1 cellular context compared by ENCODE assay signal in the genomic region with DNA sequence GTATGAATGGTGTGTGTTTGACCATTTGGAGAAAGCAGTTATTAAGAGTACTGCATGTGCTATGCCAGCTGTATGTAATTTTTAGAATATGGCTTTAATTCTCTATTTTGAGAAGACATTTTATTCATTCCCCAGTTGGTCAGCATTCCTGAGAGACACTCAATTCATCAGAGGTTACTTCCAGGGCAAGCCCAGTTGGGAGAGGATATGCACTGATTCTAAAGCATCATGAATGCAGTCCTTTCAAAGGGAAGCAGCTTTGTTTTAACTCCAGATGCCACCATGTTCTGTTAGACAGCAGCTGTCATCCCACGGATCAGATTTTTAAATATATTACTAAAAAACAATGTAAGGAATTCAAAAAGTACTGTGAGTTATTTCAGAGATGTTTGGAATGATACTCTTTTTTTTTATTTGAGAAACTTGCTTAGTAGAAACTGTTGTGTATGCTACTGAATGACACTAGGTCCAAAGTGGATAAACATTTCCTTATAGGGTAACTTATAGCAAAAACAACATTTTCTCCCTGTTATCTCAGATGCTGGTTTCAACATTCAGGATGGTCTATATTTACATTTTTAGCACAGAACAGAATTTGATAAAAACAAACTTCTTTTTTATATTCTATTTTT.
TF ChIP-seq lines count a peak whose summit lies in the region.

No MANE protein-coding gene starts in this region.

TF ChIP-seq in IMR-90, 13 proteins besides CTCF, POLR2A, EP300 and RAD21:
- TF ChIP-seq CEBPB (IDR thresholded peaks at IDR 0.05; ENCODE audit: low read depth, low read length) (no peak), CHD1 (IDR thresholded peaks at IDR 0.05; ENCODE audit: low read depth, low read length) (no peak), BHLHE40 (IDR thresholded peaks at IDR 0.05; ENCODE audit: low read depth, low read length) (no peak), RCOR1 (IDR thresholded peaks at IDR 0.05; ENCODE audit: insufficient replicate concordance, low read length) (no peak), MAZ (IDR thresholded peaks at IDR 0.05; ENCODE audit: borderline replicate concordance, low read depth, low read length) (no peak), SMC3 (IDR thresholded peaks at IDR 0.05; ENCODE audit: low read depth, low read length) (no peak), FOS (IDR thresholded peaks at IDR 0.05; ENCODE audit: low read depth, low read length) (no peak), NFE2L2 (IDR thresholded peaks at IDR 0.05; ENCODE audit: low read depth, low read length) (no peak), MAFK (IDR thresholded peaks at IDR 0.05; ENCODE audit: low read depth, low read length) (no peak), RFX5 (IDR thresholded peaks at IDR 0.05; ENCODE audit: low read depth, low read length) (no peak), MXI1 (IDR thresholded peaks at IDR 0.05; ENCODE audit: borderline replicate concordance, low read depth, low read length) (no peak)
- TF ChIP-seq, protein P1, sequence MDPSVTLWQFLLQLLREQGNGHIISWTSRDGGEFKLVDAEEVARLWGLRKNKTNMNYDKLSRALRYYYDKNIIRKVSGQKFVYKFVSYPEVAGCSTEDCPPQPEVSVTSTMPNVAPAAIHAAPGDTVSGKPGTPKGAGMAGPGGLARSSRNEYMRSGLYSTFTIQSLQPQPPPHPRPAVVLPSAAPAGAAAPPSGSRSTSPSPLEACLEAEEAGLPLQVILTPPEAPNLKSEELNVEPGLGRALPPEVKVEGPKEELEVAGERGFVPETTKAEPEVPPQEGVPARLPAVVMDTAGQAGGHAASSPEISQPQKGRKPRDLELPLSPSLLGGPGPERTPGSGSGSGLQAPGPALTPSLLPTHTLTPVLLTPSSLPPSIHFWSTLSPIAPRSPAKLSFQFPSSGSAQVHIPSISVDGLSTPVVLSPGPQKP (IDR thresholded peaks at IDR 0.05; ENCODE audit: borderline replicate concordance, low read depth, low read length) = no peak
- TF ChIP-seq, protein P2, sequence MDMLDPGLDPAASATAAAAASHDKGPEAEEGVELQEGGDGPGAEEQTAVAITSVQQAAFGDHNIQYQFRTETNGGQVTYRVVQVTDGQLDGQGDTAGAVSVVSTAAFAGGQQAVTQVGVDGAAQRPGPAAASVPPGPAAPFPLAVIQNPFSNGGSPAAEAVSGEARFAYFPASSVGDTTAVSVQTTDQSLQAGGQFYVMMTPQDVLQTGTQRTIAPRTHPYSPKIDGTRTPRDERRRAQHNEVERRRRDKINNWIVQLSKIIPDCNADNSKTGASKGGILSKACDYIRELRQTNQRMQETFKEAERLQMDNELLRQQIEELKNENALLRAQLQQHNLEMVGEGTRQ (IDR thresholded peaks at IDR 0.05; ENCODE audit: low read depth, low read length) = no peak
